Comparison of ENCODE assay signal across 20 cellular contexts in the genomic region with DNA sequence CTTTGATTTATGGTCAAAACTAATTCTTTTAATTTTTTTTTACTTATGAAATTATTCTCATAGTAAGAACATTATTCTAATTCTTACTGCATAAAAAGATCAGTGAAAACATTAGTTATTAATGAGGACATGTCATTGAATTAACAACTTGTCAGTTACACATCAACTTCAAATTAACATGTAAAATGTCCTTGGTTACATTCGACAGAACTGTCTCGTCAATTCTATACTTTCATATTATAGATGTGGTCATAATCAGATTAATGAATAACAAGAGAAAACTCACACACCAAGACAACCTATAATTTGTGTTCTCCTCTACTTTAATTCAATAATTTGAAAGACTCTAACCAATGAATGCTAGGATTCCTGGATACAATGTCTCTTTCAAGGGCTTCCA.
A peak's percentile ranks its signal among the peaks of the same experiment; 100 is the strongest.
DNase-seq lines count a peak whose midpoint lies in the region; ATAC-seq and FAIRE-seq lines count a peak whose summit lies in the region.
"Had no signal": no experiment of that assay in that cellular context is flagged by ENCODE, and none has a peak within 500 bp of the region (broad histone marks: within the 10 kb centered on the region; RNA-seq: fewer than 3 reads in every experiment).

No MANE protein-coding gene starts in this region.

- no peak overlapping the region for H3K27ac Mint-ChIP-seq in T-helper 17 cell
- H3K27ac Mint-ChIP-seq: HFFc6 had no signal

- no peaks in the 10 kb centered on the region for H3K27me3 Mint-ChIP-seq in T-helper 17 cell

- H3K4me1 Mint-ChIP-seq in T-helper 17 cell = peaks cover 2% of the 10 kb centered on the region

- H3K4me3 Mint-ChIP-seq in T-helper 17 cell = no peak overlapping the region
- H3K4me3 Mint-ChIP-seq: HFFc6 had no signal

- no peaks in the 10 kb centered on the region for H3K9me3 ChIP-seq in T-helper 17 cell (ENCODE audit: control insufficient read depth, low read length, poor library complexity, severe bottlenecking)
- H3K9me3 ChIP-seq: A549 had no signal

- peak; percentile 64 for ATAC-seq in GM18511 (IDR thresholded peaks at IDR 0.05; ENCODE audit: unreplicated experiment)
- peak; percentile 74 for ATAC-seq in GM21619 (IDR thresholded peaks at IDR 0.05; ENCODE audit: unreplicated experiment)
- ATAC-seq in HG03196 (IDR thresholded peaks at IDR 0.05; ENCODE audit: unreplicated experiment) = peak; percentile 57
- ATAC-seq in T-helper 17 cell = no peak
- no peak for ATAC-seq in HG02870 (IDR thresholded peaks at IDR 0.05; ENCODE audit: unreplicated experiment)
- ATAC-seq: A549, SK-N-SH treated with all-trans-retinoic acid at 6 μM for 48 hours had no signal

- DNase-seq in T-helper 17 cell (no peak), AML-193 (lab: John Stamatoyannopoulos, UW) (no peak)
- DNase-seq: C1 segment of cervical spinal cord; DMS79 treated with DMSO at 0.1 percent for 48 hours; HFFc6; IMR-90; NCI-H1417; NCI-H187 treated with DMSO at 0.1 percent for 48 hours; NCI-H446; NK-92 treated with Interleukin-12 subunit alpha and Interleukin-12 subunit beta, amount 100 ng/mL, for 24 hours; OCI-M1; SHP77 treated with DMSO at 0.1 percent for 48 hours had no signal

- FAIRE-seq in islet of Langerhans (lab: Jason Lieb, UNC) = peak; percentile 94
- FAIRE-seq: A549, H54 had no signal

- peaks cover 6% of the 10 kb centered on the region for H3K36me3 Mint-ChIP-seq in T-helper 17 cell (ENCODE audit: low read depth)

Comparison
In these comparisons a context has a peak if more than half of its experiments do, and no peak if none do; other contexts are left out.
1. ATAC-seq: peak in GM18511 (single experiment), GM21619 (single experiment) and HG03196 (single experiment); none in T-helper 17 cell (single experiment) and HG02870 (single experiment).